ENCODE assay signal across 13 cellular contexts in genomic region chr15:43998607-43999006, GRCh38.
A peak's percentile ranks its signal among the peaks of the same experiment; 100 is the strongest.
DNase-seq lines count a peak whose midpoint lies in the region; ATAC-seq and TF ChIP-seq lines count a peak whose summit lies in the region.
"Had no signal": no experiment of that assay in that cellular context is flagged by ENCODE, and none has a peak within 500 bp of the region (broad histone marks: within the 10 kb centered on the region; RNA-seq: fewer than 3 reads in every experiment).

No MANE protein-coding gene starts in this region.

- H3K4me1 Mint-ChIP-seq in naive thymus-derived CD8-positive, alpha-beta T cell = no peaks in the 10 kb centered on the region
- H3K4me1 Mint-ChIP-seq: activated CD4-positive, alpha-beta memory T cell treated with anti-CD3 and anti-CD28 coated beads, Interleukin-2, amount 10 ng/mL, durations not matched to agents 7 days and 5 days had no signal

- H3K36me3 ChIP-seq in lower lobe of right lung = no peaks in the 10 kb centered on the region
- H3K36me3 ChIP-seq in aorta (ENCODE audit: control insufficient read depth in 1 of 2, insufficient read depth in 2 of 2, low read length in 1 of 2) = no peaks in the 10 kb centered on the region
- H3K36me3 ChIP-seq: esophagus squamous epithelium, stomach had no signal

- H3K27ac ChIP-seq in lower lobe of right lung = no peak overlapping the region
- H3K27ac ChIP-seq in aorta (ENCODE audit: low read depth in 1 of 2, low read length in 2 of 2) = no peak overlapping the region
- H3K27ac ChIP-seq: esophagus squamous epithelium, stomach had no signal

- H3K9me3 ChIP-seq in lower lobe of right lung (no peaks in the 10 kb centered on the region), aorta (ENCODE audit: control insufficient read depth, low read length) (no peaks in the 10 kb centered on the region)
- H3K9me3 ChIP-seq: esophagus squamous epithelium, stomach had no signal

- H3K27me3 ChIP-seq in lower lobe of right lung (ENCODE audit: low read depth) (no peaks in the 10 kb centered on the region), aorta (ENCODE audit: control insufficient read depth in 1 of 2, insufficient read depth in 2 of 2, low read length in 1 of 2) (no peaks in the 10 kb centered on the region)
- H3K27me3 ChIP-seq: esophagus squamous epithelium, stomach had no signal

- H3K36me3 Mint-ChIP-seq in naive thymus-derived CD8-positive, alpha-beta T cell = no peaks in the 10 kb centered on the region

- peak; percentile 48 to 52 for ATAC-seq in lower lobe of right lung
- ATAC-seq in aorta (ENCODE audit: low FRiP score) = peak; percentile 28
- ATAC-seq in naive thymus-derived CD8-positive, alpha-beta T cell = no peak
- no peak for ATAC-seq in GM19452 (IDR thresholded peaks at IDR 0.05; ENCODE audit: unreplicated experiment)

- H3K4me1 ChIP-seq in lower lobe of right lung (peaks cover 5% of the 10 kb centered on the region), aorta (ENCODE audit: control insufficient read depth in 1 of 2, insufficient read depth in 2 of 2, low read length in 2 of 2) (no peaks in the 10 kb centered on the region)

- no peak overlapping the region for H3K27ac Mint-ChIP-seq in naive thymus-derived CD8-positive, alpha-beta T cell
- H3K27ac Mint-ChIP-seq: activated CD4-positive, alpha-beta memory T cell treated with anti-CD3 and anti-CD28 coated beads, Interleukin-2, amount 10 ng/mL, durations not matched to agents 7 days and 5 days had no signal

- peaks cover 4 to 18% (median 14%) of the 10 kb centered on the region in 5 donors for H3K27me3 Mint-ChIP-seq in naive thymus-derived CD8-positive, alpha-beta T cell

- WGBS in aorta, 2 donors = 15 to 18% methylated on average over 4 of the region's 4 CpGs

- POLR2A ChIA-PET in naive thymus-derived CD8-positive, alpha-beta T cell (lab: Charles Lee) = no interaction called here

- DNase-seq in NCI-H146 (lab: John Stamatoyannopoulos, UW) = peak; percentile 22
- no peak for DNase-seq in NCI-H146 treated with DMSO at 0.1 percent for 48 hours (lab: John Stamatoyannopoulos, UW; ENCODE audit: unreplicated experiment)
- DNase-seq in fibroblast of mammary gland (ENCODE audit: low read depth) = peak; percentile 81
- DNase-seq in lower lobe of right lung = no peak
- DNase-seq in aorta = no peak
- no peak for DNase-seq in naive thymus-derived CD8-positive, alpha-beta T cell
- no peak for DNase-seq in stimulated activated CD4-positive, alpha-beta T cell treated with anti-CD3 and anti-CD28 coated beads, Interleukin-2, amount 100 ng/mL, for 24 hours
- DNase-seq: 8988T; activated CD4-positive, alpha-beta memory T cell treated with anti-CD3 and anti-CD28 coated beads, Interleukin-2, amount 10 ng/mL, durations not matched to agents 7 days and 5 days; esophagus squamous epithelium; stimulated activated CD4-positive, alpha-beta T cell treated with anti-CD3 and anti-CD28 coated beads, Interleukin-1b, Interleukin-23, amount 100 ng/mL, for 48 hours; stomach had no signal

- intact Hi-C loops in lower lobe of right lung (cut with DNase I) = no loop called here
- intact Hi-C loops in aorta (cut with DNase I) = no loop called here

- H3K4me3 ChIP-seq in fibroblast of mammary gland (ENCODE audit: control insufficient read depth, low read depth, low read length) (no peak overlapping the region), lower lobe of right lung (no peak overlapping the region), aorta (ENCODE audit: low read length in 2 of 2) (peak overlapping the region in 1 of 2 donors; percentile 26)
- H3K4me3 ChIP-seq: esophagus squamous epithelium, stomach had no signal

- no peak overlapping the region for H3K4me3 Mint-ChIP-seq in naive thymus-derived CD8-positive, alpha-beta T cell
- H3K4me3 Mint-ChIP-seq: activated CD4-positive, alpha-beta memory T cell treated with anti-CD3 and anti-CD28 coated beads, Interleukin-2, amount 10 ng/mL, durations not matched to agents 7 days and 5 days had no signal

- no peak for TF ChIP-seq CTCF in fibroblast of mammary gland (conservative IDR thresholded peaks at IDR 0.05; ENCODE audit: control insufficient read depth, insufficient read depth, low read depth, low read length)
- TF ChIP-seq CTCF in lower lobe of right lung (IDR thresholded peaks at IDR 0.05) = no peak

- H3K9me3 Mint-ChIP-seq in naive thymus-derived CD8-positive, alpha-beta T cell = peaks cover 0 to 4% (median 0%) of the 10 kb centered on the region in 9 donors
- H3K9me3 Mint-ChIP-seq: activated CD4-positive, alpha-beta memory T cell treated with anti-CD3 and anti-CD28 coated beads, Interleukin-2, amount 10 ng/mL, durations not matched to agents 7 days and 5 days had no signal

Comparison
In these comparisons a context has a peak if more than half of its experiments do, and no peak if none do; other contexts are left out.
1. DNase-seq: peak in NCI-H146 (single experiment) and fibroblast of mammary gland (single experiment); none in NCI-H146 treated with DMSO at 0.1 percent for 48 hours (single experiment), lower lobe of right lung (single experiment), aorta (0 of 2), naive thymus-derived CD8-positive, alpha-beta T cell (0 of 10) and stimulated activated CD4-positive, alpha-beta T cell treated with anti-CD3 and anti-CD28 coated beads, Interleukin-2, amount 100 ng/mL, for 24 hours (0 of 2).
2. ATAC-seq: peak in lower lobe of right lung (2 of 2) and aorta (single experiment); none in naive thymus-derived CD8-positive, alpha-beta T cell (0 of 2) and GM19452 (single experiment).